ENCODE assay signal across 13 cellular contexts in the genomic region with DNA sequence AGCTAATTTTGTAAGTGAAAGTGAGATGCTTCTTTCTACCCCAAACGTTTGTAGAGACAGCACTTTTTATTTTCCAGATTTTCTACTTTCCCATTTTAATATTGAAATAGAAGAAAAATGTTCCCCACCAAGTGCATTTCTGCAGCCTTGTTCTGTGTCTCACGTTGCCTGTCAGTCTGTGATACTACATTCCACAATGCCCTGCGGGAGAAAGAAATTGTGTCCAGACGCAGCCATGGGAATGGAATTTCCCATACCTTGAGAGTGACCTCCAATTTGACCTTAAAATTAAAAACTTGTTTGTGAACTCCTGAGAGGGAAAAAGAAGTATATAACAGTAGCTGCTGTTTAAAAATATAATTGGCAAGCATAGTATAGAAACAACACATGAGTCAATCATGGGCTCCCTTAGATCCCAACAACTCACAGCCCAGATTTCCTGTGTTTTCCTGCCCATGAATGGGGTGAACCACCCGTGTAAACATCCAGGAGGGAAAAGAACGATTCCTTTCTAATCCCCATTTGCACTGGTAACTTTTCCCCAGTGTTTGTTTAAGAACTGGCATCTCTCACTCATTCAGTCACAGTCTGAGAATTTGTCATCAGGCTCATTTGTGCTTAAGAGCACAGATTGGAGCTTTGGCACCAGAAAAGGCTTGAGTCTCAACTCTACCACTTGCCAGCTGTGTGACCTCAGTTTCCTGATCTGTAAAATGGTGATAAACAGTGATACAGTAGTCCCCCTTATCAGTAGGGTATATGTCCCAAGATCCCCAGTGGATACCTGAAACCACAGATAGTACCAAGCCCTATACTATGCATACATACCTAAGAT.
DNase-seq lines count a peak whose midpoint lies in the region; ATAC-seq and TF ChIP-seq lines count a peak whose summit lies in the region.
"Had no signal": no experiment of that assay in that cellular context is flagged by ENCODE, and none has a peak within 500 bp of the region (broad histone marks: within the 10 kb centered on the region; RNA-seq: fewer than 3 reads in every experiment).

No MANE protein-coding gene starts in this region.

- H3K36me3 Mint-ChIP-seq in endothelial cell (ENCODE audit: low read depth, unreplicated experiment) = no peaks in the 10 kb centered on the region
- H3K36me3 Mint-ChIP-seq in activated CD4-positive, alpha-beta memory T cell treated with anti-CD3 and anti-CD28 coated beads, Interleukin-2, amount 10 ng/mL, durations not matched to agents 7 days and 5 days (ENCODE audit: low read depth) = no peaks in the 10 kb centered on the region

- in situ Hi-C loops in KBM-7 (cut with MboI; ENCODE audit: low pct_unique_long_range_greater_than_20kb, low sequenced_read_pairs) = no loop called here

- H3K9me2 ChIP-seq in PC-9 (ENCODE audit: insufficient read depth) = no peaks in the 10 kb centered on the region

- H3K27me3 Mint-ChIP-seq in endothelial cell (ENCODE audit: unreplicated experiment) = no peaks in the 10 kb centered on the region
- no peaks in the 10 kb centered on the region for H3K27me3 Mint-ChIP-seq in activated CD4-positive, alpha-beta memory T cell treated with anti-CD3 and anti-CD28 coated beads, Interleukin-2, amount 10 ng/mL, durations not matched to agents 7 days and 5 days

- H3K4me3 ChIP-seq in PC-9 = no peak overlapping the region
- H3K4me3 ChIP-seq: thyroid gland had no signal

- peaks cover 16% of the 10 kb centered on the region for H3K4me1 Mint-ChIP-seq in endothelial cell (ENCODE audit: unreplicated experiment)
- no peaks in the 10 kb centered on the region for H3K4me1 Mint-ChIP-seq in activated CD4-positive, alpha-beta memory T cell treated with anti-CD3 and anti-CD28 coated beads, Interleukin-2, amount 10 ng/mL, durations not matched to agents 7 days and 5 days

- no peaks in the 10 kb centered on the region for H3K27me3 ChIP-seq in PC-9 (ENCODE audit: insufficient read depth, low read depth)
- H3K27me3 ChIP-seq: brain microvascular endothelial cell, thyroid gland had no signal

- TF ChIP-seq CTCF in endothelial cell (IDR thresholded peaks at IDR 0.05; ENCODE audit: unreplicated experiment) (no peak), PC-9 (conservative IDR thresholded peaks at IDR 0.05) (no peak)

- no peak for DNase-seq in endothelial cell (ENCODE audit: low spot score)
- DNase-seq in PC-9 = no peak
- DNase-seq in activated CD4-positive, alpha-beta memory T cell treated with anti-CD3 and anti-CD28 coated beads, Interleukin-2, amount 10 ng/mL, durations not matched to agents 7 days and 5 days = no peak
- no peak for DNase-seq in hepatic stellate cell (ENCODE audit: low spot score)
- DNase-seq in KBM-7 = no peak
- DNase-seq: activated CD8-positive, alpha-beta memory T cell treated with anti-CD3 and anti-CD28 coated beads for 24 hours; brain microvascular endothelial cell; mesendoderm; SHP77 treated with DMSO at 0.1 percent for 48 hours; thyroid gland had no signal

- no peaks in the 10 kb centered on the region for H3K4me1 ChIP-seq in PC-9 (replicated peaks; ENCODE audit: insufficient read depth)
- H3K4me1 ChIP-seq: thyroid gland had no signal

- H3F3A ChIP-seq in PC-9 (ENCODE audit: insufficient read depth, low read depth) = no peaks in the 10 kb centered on the region

- CTCF ChIA-PET in PC-9 (lab: Charles Lee) = no interaction called here
- CTCF ChIA-PET in activated CD4-positive, alpha-beta memory T cell treated with anti-CD3 and anti-CD28 coated beads, Interleukin-2, amount 10 ng/mL, durations not matched to agents 7 days and 5 days (lab: Charles Lee) = no interaction called here

- H3K36me3 ChIP-seq in PC-9 (ENCODE audit: low read depth) = no peaks in the 10 kb centered on the region
- H3K36me3 ChIP-seq: brain microvascular endothelial cell, thyroid gland had no signal

- H3K4me3 Mint-ChIP-seq in endothelial cell (ENCODE audit: unreplicated experiment) = no peak overlapping the region
- no peak overlapping the region for H3K4me3 Mint-ChIP-seq in activated CD4-positive, alpha-beta memory T cell treated with anti-CD3 and anti-CD28 coated beads, Interleukin-2, amount 10 ng/mL, durations not matched to agents 7 days and 5 days

- no peak overlapping the region for H3K27ac ChIP-seq in PC-9
- H3K27ac ChIP-seq: brain microvascular endothelial cell, thyroid gland had no signal

- BruUV-seq in PC-9 (replicated peaks; lab: Mats Ljungman, UMichigan) = no TSS peak

- no peak overlapping the region for H3K4me2 ChIP-seq in PC-9

- H3K9me3 ChIP-seq in PC-9 (ENCODE audit: insufficient read depth, low read depth) = no peaks in the 10 kb centered on the region
- H3K9me3 ChIP-seq: thyroid gland had no signal

- H3K9me3 Mint-ChIP-seq in endothelial cell (ENCODE audit: unreplicated experiment) = no peaks in the 10 kb centered on the region
- peaks cover 3% of the 10 kb centered on the region for H3K9me3 Mint-ChIP-seq in activated CD4-positive, alpha-beta memory T cell treated with anti-CD3 and anti-CD28 coated beads, Interleukin-2, amount 10 ng/mL, durations not matched to agents 7 days and 5 days

- H4K20me1 ChIP-seq in PC-9 (ENCODE audit: insufficient read depth) = no peaks in the 10 kb centered on the region

- POLR2A ChIA-PET in PC-9 (lab: Charles Lee; ENCODE audit: unreplicated experiment) = no interaction called here
- POLR2A ChIA-PET in activated CD4-positive, alpha-beta memory T cell treated with anti-CD3 and anti-CD28 coated beads, Interleukin-2, amount 10 ng/mL, durations not matched to agents 7 days and 5 days (lab: Charles Lee) = no interaction called here

- intact Hi-C loops in PC-9 (cut with micrococcal nuclease; ENCODE audit: unreplicated experiment) = no loop called here

- H3K27ac Mint-ChIP-seq in endothelial cell (ENCODE audit: unreplicated experiment) = peak overlapping the region; percentile 30
- no peak overlapping the region for H3K27ac Mint-ChIP-seq in activated CD4-positive, alpha-beta memory T cell treated with anti-CD3 and anti-CD28 coated beads, Interleukin-2, amount 10 ng/mL, durations not matched to agents 7 days and 5 days

- ATAC-seq in GM18519 (IDR thresholded peaks at IDR 0.05; ENCODE audit: low FRiP score, unreplicated experiment) = peak; percentile 29
- ATAC-seq in GM21528 (IDR thresholded peaks at IDR 0.05; ENCODE audit: low FRiP score, unreplicated experiment) = peak; percentile 55
- peak; percentile 31 for ATAC-seq in HG03139 (IDR thresholded peaks at IDR 0.05; ENCODE audit: unreplicated experiment)

- no peak overlapping the region for H2AFZ ChIP-seq in PC-9

- no peaks in the 10 kb centered on the region for H3K79me2 ChIP-seq in PC-9 (ENCODE audit: low read depth)
